ENCODE assay signal across 9 cellular contexts in the genomic region with DNA sequence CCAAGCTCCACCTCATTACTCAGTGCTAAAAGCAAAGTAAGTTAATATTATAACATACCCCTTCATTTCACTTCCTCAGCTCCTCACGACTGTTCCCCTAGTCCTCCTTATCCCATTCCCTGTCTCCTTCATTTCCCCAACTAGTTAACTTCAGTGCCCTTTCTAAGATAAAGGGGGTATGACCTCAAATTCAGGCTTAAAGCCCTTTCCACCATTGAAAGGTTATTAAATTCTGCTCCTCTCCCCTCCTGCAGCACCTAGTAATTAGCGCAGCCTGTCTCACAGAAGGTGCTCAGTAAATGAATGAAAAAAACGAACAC. TPM values are rescaled to one million over a fixed set of nuclear protein-coding genes. Genes with fewer than 3 reads are reported as not detected.
DNase-seq lines count a peak whose midpoint lies in the region; ATAC-seq and TF ChIP-seq lines count a peak whose summit lies in the region.
"Had no signal": no experiment of that assay in that cellular context is flagged by ENCODE, and none has a peak within 500 bp of the region (broad histone marks: within the 10 kb centered on the region; RNA-seq: fewer than 3 reads in every experiment).

No MANE protein-coding gene starts in this region.

- DNase-seq in HFFc6 (no peak), GOT3 (lab: John Stamatoyannopoulos, UW) (no peak), NCI-H1694 (lab: John Stamatoyannopoulos, UW) (no peak), mucosa of descending colon (no peak)
- DNase-seq in activated T-helper 1 cell treated with anti-CD3 and anti-CD28 coated beads, Interleukin-12 subunit alpha, Interleukin-12 subunit beta, Interleukin-2, Interleukin-4 antibody, amounts not matched to agents 30 ng/mL and 10 ng/mL and 1 ng/mL, durations not matched to agents 14 hours and 24 hours and 36 hours (ENCODE audit: low spot score) = no peak
- no peak for DNase-seq in stimulated activated effector memory CD8-positive, alpha-beta T cell treated with anti-CD3 and anti-CD28 coated beads, Interleukin-12 subunit alpha, Interleukin-12 subunit beta, amount 100 ng/mL, for 72 hours (ENCODE audit: low spot score in 2 of 2)

- H3K4me3 ChIP-seq in iPS-11a (ENCODE audit: low read depth, low read length) = peak overlapping the region; percentile 56
- H3K4me3 ChIP-seq in mucosa of descending colon = no peak overlapping the region

- peaks cover 5% of the 10 kb centered on the region; the same call in 1 of the 2 replicates for H3K27me3 Mint-ChIP-seq in HFFc6 (ENCODE audit: insufficient read depth)
- H3K27me3 Mint-ChIP-seq in activated T-helper 1 cell treated with anti-CD3 and anti-CD28 coated beads, Interleukin-12 subunit alpha, Interleukin-12 subunit beta, Interleukin-2, Interleukin-4 antibody, amounts not matched to agents 30 ng/mL and 10 ng/mL and 1 ng/mL, durations not matched to agents 14 hours and 24 hours and 36 hours (ENCODE audit: insufficient read depth) = no peaks in the 10 kb centered on the region

- ATAC-seq in stimulated activated effector memory CD8-positive, alpha-beta T cell treated with anti-CD3 and anti-CD28 coated beads, Interleukin-12 subunit alpha, Interleukin-12 subunit beta, amount 100 ng/mL, for 72 hours = no peak
- ATAC-seq in GM18909 (IDR thresholded peaks at IDR 0.05; ENCODE audit: poor library complexity, unreplicated experiment) = no peak
- ATAC-seq in mucosa of descending colon = no peak

- no peaks in the 10 kb centered on the region for H3K9me3 ChIP-seq in mucosa of descending colon

- peaks cover 69% of the 10 kb centered on the region for H3K4me1 Mint-ChIP-seq in HFFc6 (ENCODE audit: low read depth)
- H3K4me1 Mint-ChIP-seq in activated T-helper 1 cell treated with anti-CD3 and anti-CD28 coated beads, Interleukin-12 subunit alpha, Interleukin-12 subunit beta, Interleukin-2, Interleukin-4 antibody, amounts not matched to agents 30 ng/mL and 10 ng/mL and 1 ng/mL, durations not matched to agents 14 hours and 24 hours and 36 hours (ENCODE audit: low read depth) = peaks cover 22% of the 10 kb centered on the region
- peaks cover 22% of the 10 kb centered on the region for H3K4me1 Mint-ChIP-seq in stimulated activated effector memory CD8-positive, alpha-beta T cell treated with anti-CD3 and anti-CD28 coated beads, Interleukin-12 subunit alpha, Interleukin-12 subunit beta, amount 100 ng/mL, for 72 hours

- peaks cover 13% of the 10 kb centered on the region for H3K4me1 ChIP-seq in mucosa of descending colon (ENCODE audit: low read depth)

- intact Hi-C loops in activated T-helper 1 cell treated with anti-CD3 and anti-CD28 coated beads, Interleukin-12 subunit alpha, Interleukin-12 subunit beta, Interleukin-2, Interleukin-4 antibody, amounts not matched to agents 30 ng/mL and 10 ng/mL and 1 ng/mL, durations not matched to agents 14 hours and 24 hours and 36 hours (cut with micrococcal nuclease) = loop anchor here (1.0 to 5.0 kb wide), 4 partner anchors 145 to 1522 kb away; partner anchors contain the start of genes BZW2 and SNX13
- intact Hi-C loops in mucosa of descending colon (cut with DNase I, micrococcal nuclease) = no loop called here

- H3K36me3 Mint-ChIP-seq in HFFc6 (ENCODE audit: low read depth) = peaks cover 6% of the 10 kb centered on the region
- peaks cover 3% of the 10 kb centered on the region for H3K36me3 Mint-ChIP-seq in activated T-helper 1 cell treated with anti-CD3 and anti-CD28 coated beads, Interleukin-12 subunit alpha, Interleukin-12 subunit beta, Interleukin-2, Interleukin-4 antibody, amounts not matched to agents 30 ng/mL and 10 ng/mL and 1 ng/mL, durations not matched to agents 14 hours and 24 hours and 36 hours (ENCODE audit: low read depth)
- peaks cover 10% of the 10 kb centered on the region for H3K36me3 Mint-ChIP-seq in stimulated activated effector memory CD8-positive, alpha-beta T cell treated with anti-CD3 and anti-CD28 coated beads, Interleukin-12 subunit alpha, Interleukin-12 subunit beta, amount 100 ng/mL, for 72 hours

- no peaks in the 10 kb centered on the region for H3K9me3 Mint-ChIP-seq in HFFc6
- peaks cover 10% of the 10 kb centered on the region for H3K9me3 Mint-ChIP-seq in activated T-helper 1 cell treated with anti-CD3 and anti-CD28 coated beads, Interleukin-12 subunit alpha, Interleukin-12 subunit beta, Interleukin-2, Interleukin-4 antibody, amounts not matched to agents 30 ng/mL and 10 ng/mL and 1 ng/mL, durations not matched to agents 14 hours and 24 hours and 36 hours
- H3K9me3 Mint-ChIP-seq in stimulated activated effector memory CD8-positive, alpha-beta T cell treated with anti-CD3 and anti-CD28 coated beads, Interleukin-12 subunit alpha, Interleukin-12 subunit beta, amount 100 ng/mL, for 72 hours = no peaks in the 10 kb centered on the region

- peak overlapping the region; percentile 84 for H3K4me3 Mint-ChIP-seq in HFFc6
- H3K4me3 Mint-ChIP-seq in activated T-helper 1 cell treated with anti-CD3 and anti-CD28 coated beads, Interleukin-12 subunit alpha, Interleukin-12 subunit beta, Interleukin-2, Interleukin-4 antibody, amounts not matched to agents 30 ng/mL and 10 ng/mL and 1 ng/mL, durations not matched to agents 14 hours and 24 hours and 36 hours = peak overlapping the region; percentile 87
- H3K4me3 Mint-ChIP-seq in stimulated activated effector memory CD8-positive, alpha-beta T cell treated with anti-CD3 and anti-CD28 coated beads, Interleukin-12 subunit alpha, Interleukin-12 subunit beta, amount 100 ng/mL, for 72 hours = peak overlapping the region; percentile 81

- H3K27ac Mint-ChIP-seq in HFFc6 = peak overlapping the region; percentile 90
- peak overlapping the region; percentile 82 for H3K27ac Mint-ChIP-seq in activated T-helper 1 cell treated with anti-CD3 and anti-CD28 coated beads, Interleukin-12 subunit alpha, Interleukin-12 subunit beta, Interleukin-2, Interleukin-4 antibody, amounts not matched to agents 30 ng/mL and 10 ng/mL and 1 ng/mL, durations not matched to agents 14 hours and 24 hours and 36 hours
- H3K27ac Mint-ChIP-seq in stimulated activated effector memory CD8-positive, alpha-beta T cell treated with anti-CD3 and anti-CD28 coated beads, Interleukin-12 subunit alpha, Interleukin-12 subunit beta, amount 100 ng/mL, for 72 hours = peak overlapping the region; percentile 95

- no peak for TF ChIP-seq CTCF in HFFc6 (IDR thresholded peaks at IDR 0.05)
- no peak for TF ChIP-seq CTCF in mucosa of descending colon (IDR thresholded peaks at IDR 0.05)

- H3K36me3 ChIP-seq in mucosa of descending colon (ENCODE audit: low read depth) = no peaks in the 10 kb centered on the region

RNA-seq across cellular contexts. Expression of gene CRPPA, which starts 1.0 kb away (rescaled TPM):
- total RNA-seq in HFFc6 (2021; fragmentation: NEBNext Ultra II Directional; extraction: Animal tissue kit (Norgen Biotek cat#: 25700)) = 1 to 10 TPM; 2.3 to 3.1 (median 2.5) TPM
- 0.91 and 1.1 TPM in 2 replicates for total RNA-seq in activated T-helper 1 cell treated with anti-CD3 and anti-CD28 coated beads, Interleukin-12 subunit alpha, Interleukin-12 subunit beta, Interleukin-2, Interleukin-4 antibody, amounts not matched to agents 30 ng/mL and 10 ng/mL and 1 ng/mL, durations not matched to agents 14 hours and 24 hours and 36 hours
- 1 to 10 TPM; 2.8 to 7.2 (median 2.9) TPM for total RNA-seq in mucosa of descending colon

RNA-seq across cellular contexts. Expression of gene SOSTDC1, which starts 45.2 kb away (rescaled TPM):
- not detected for total RNA-seq in HFFc6 (2021; fragmentation: NEBNext Ultra II Directional; extraction: Animal tissue kit (Norgen Biotek cat#: 25700))
- not detected in 2 replicates for total RNA-seq in activated T-helper 1 cell treated with anti-CD3 and anti-CD28 coated beads, Interleukin-12 subunit alpha, Interleukin-12 subunit beta, Interleukin-2, Interleukin-4 antibody, amounts not matched to agents 30 ng/mL and 10 ng/mL and 1 ng/mL, durations not matched to agents 14 hours and 24 hours and 36 hours
- 1 to 10 TPM; 3.7 to 6.7 (median 5.1) TPM for total RNA-seq in mucosa of descending colon
- total RNA-seq: activated CD8-positive, alpha-beta memory T cell treated with anti-CD3 and anti-CD28 coated beads for 36 hours had no signal
